ENCODE assay signal across 15 cellular contexts in genomic region chr17:5557990-5558389, GRCh38.
"Had no signal": no experiment of that assay in that cellular context is flagged by ENCODE, and none has a peak within 500 bp of the region (broad histone marks: within the 10 kb centered on the region; RNA-seq: fewer than 3 reads in every experiment).

No MANE protein-coding gene starts in this region.

- H3K4me1 Mint-ChIP-seq: neural crest cell had no signal

- H3K4me3 Mint-ChIP-seq: activated naive CD8-positive, alpha-beta T cell treated with anti-CD3 and anti-CD28 coated beads, Interleukin-2, amount 10 ng/mL, durations not matched to agents 7 days and 5 days; memory B cell; neural crest cell had no signal

- H3K27me3 Mint-ChIP-seq: activated naive CD8-positive, alpha-beta T cell treated with anti-CD3 and anti-CD28 coated beads, Interleukin-2, amount 10 ng/mL, durations not matched to agents 7 days and 5 days; memory B cell had no signal

- ATAC-seq: gastrocnemius medialis, heart right ventricle, left lung, pancreas had no signal

- H3K9me3 ChIP-seq: gastrocnemius medialis, left lung, pancreas, stomach, thoracic aorta, uterus had no signal

- H3K27ac ChIP-seq: gastrocnemius medialis, heart right ventricle, left lung, pancreas, stomach, thoracic aorta, uterus, VCaP had no signal

- H3K9me3 Mint-ChIP-seq: activated naive CD8-positive, alpha-beta T cell treated with anti-CD3 and anti-CD28 coated beads, Interleukin-2, amount 10 ng/mL, durations not matched to agents 7 days and 5 days; activated T-helper 2 cell treated with anti-CD3 and anti-CD28 coated beads, Interferon-gamma antibody, Interleukin-2, Interleukin-4, amounts not matched to agents 10 μg/mL and 5 μg/mL and 100 μg/mL, durations not matched to agents 14 hours and 24 hours and 36 hours; memory B cell; neural crest cell had no signal

- H3K4me1 ChIP-seq: gastrocnemius medialis, left lung, pancreas, stomach, uterus had no signal

- H3K36me3 ChIP-seq: gastrocnemius medialis, pancreas, uterus had no signal

- DNase-seq: activated CD4-positive, alpha-beta T cell treated with anti-CD3 and anti-CD28 coated beads for 4 hours; activated naive CD8-positive, alpha-beta T cell treated with anti-CD3 and anti-CD28 coated beads, Interleukin-2, amount 10 ng/mL, durations not matched to agents 7 days and 5 days; gastrocnemius medialis; heart right ventricle; left lung; pancreas; stimulated activated CD4-positive, alpha-beta T cell treated with anti-CD3 and anti-CD28 coated beads, Interleukin-4, amount 100 ng/mL, for 1 hour; stomach; SW 1271; uterus had no signal

- H3K27me3 ChIP-seq: gastrocnemius medialis, heart right ventricle, left lung, pancreas, stomach, uterus had no signal

- H3K27ac Mint-ChIP-seq: activated T-helper 2 cell treated with anti-CD3 and anti-CD28 coated beads, Interferon-gamma antibody, Interleukin-2, Interleukin-4, amounts not matched to agents 10 μg/mL and 5 μg/mL and 100 μg/mL, durations not matched to agents 14 hours and 24 hours and 36 hours; memory B cell had no signal

- H3K4me3 ChIP-seq: gastrocnemius medialis, heart right ventricle, left lung, pancreas, stomach, thoracic aorta, uterus had no signal
